Comparison of ENCODE assay signal across 13 cellular contexts in genomic region chr6:28720357-28721231, GRCh38.
"Had no signal": no experiment of that assay in that cellular context is flagged by ENCODE, and none has a peak within 500 bp of the region (broad histone marks: within the 10 kb centered on the region; RNA-seq: fewer than 3 reads in every experiment).

No MANE protein-coding gene starts in this region.

- H3K9me3 Mint-ChIP-seq: activated CD4-positive, alpha-beta memory T cell treated with anti-CD3 and anti-CD28 coated beads for 36 hours; stimulated activated naive CD8-positive, alpha-beta T cell treated with anti-CD3 and anti-CD28 coated beads, Interleukin-15, Interleukin-2, amounts not matched to agents 100 ng/mL and 50 ng/mL, for 24 hours had no signal

- H3K4me3 Mint-ChIP-seq: activated CD4-positive, alpha-beta memory T cell treated with anti-CD3 and anti-CD28 coated beads for 36 hours; activated naive CD8-positive, alpha-beta T cell; activated T-cell treated with anti-CD3 and anti-CD28 coated beads, Interleukin-2, amount 50 U/mL, for 4 hours; stimulated activated naive CD8-positive, alpha-beta T cell treated with anti-CD3 and anti-CD28 coated beads, Interleukin-15, Interleukin-2, amounts not matched to agents 100 ng/mL and 50 ng/mL, for 24 hours had no signal

- H3K36me3 Mint-ChIP-seq: activated CD4-positive, alpha-beta memory T cell treated with anti-CD3 and anti-CD28 coated beads for 36 hours had no signal

- H3K27ac Mint-ChIP-seq: activated CD4-positive, alpha-beta memory T cell treated with anti-CD3 and anti-CD28 coated beads for 36 hours; activated naive CD8-positive, alpha-beta T cell; stimulated activated naive CD8-positive, alpha-beta T cell treated with anti-CD3 and anti-CD28 coated beads, Interleukin-15, Interleukin-2, amounts not matched to agents 100 ng/mL and 50 ng/mL, for 24 hours had no signal

- ATAC-seq: left lung had no signal

- H3K4me3 ChIP-seq: left lung, testis had no signal

- H3K27ac ChIP-seq: brain microvascular endothelial cell, left lung, testis had no signal

- H3K27me3 ChIP-seq: brain microvascular endothelial cell, testis had no signal

- H3K4me1 ChIP-seq: left lung, testis had no signal

- H3K36me3 ChIP-seq: brain microvascular endothelial cell, left lung had no signal

- DNase-seq: activated gamma-delta T cell; activated T-cell treated with anti-CD3 and anti-CD28 coated beads, Interleukin-2, amount 50 U/mL, for 4 hours; amygdala; cerebellar nuclear complex; glutamatergic neuron; left lung; mesenchymal stem cell; stimulated activated CD4-positive, alpha-beta T cell treated with anti-CD3 and anti-CD28 coated beads, Interleukin-4, amount 100 ng/mL, for 1 hour; testis had no signal

- H3K9me3 ChIP-seq: left lung, testis had no signal
